11 cellular contexts compared by ENCODE assay signal in genomic region chr15:74179983-74180688, GRCh38. TPM values are rescaled to one million over a fixed set of nuclear protein-coding genes. Genes with fewer than 3 reads are reported as not detected.
DNase-seq lines count a peak whose midpoint lies in the region; ATAC-seq, FAIRE-seq and TF ChIP-seq lines count a peak whose summit lies in the region.
"Had no signal": no experiment of that assay in that cellular context is flagged by ENCODE, and none has a peak within 500 bp of the region (broad histone marks: within the 10 kb centered on the region; RNA-seq: fewer than 3 reads in every experiment).

No MANE protein-coding gene starts in this region.

- H2AFZ ChIP-seq in ACC112 (ENCODE audit: low read length, unreplicated experiment): no peak overlapping the region

- peaks cover 37 to 80% of the 10 kb centered on the region in 2 donors for H3K27me3 Mint-ChIP-seq in effector memory CD8-positive, alpha-beta T cell

- no peak overlapping the region for H3K4me3 Mint-ChIP-seq in effector memory CD8-positive, alpha-beta T cell

- no peaks in the 10 kb centered on the region for H3K9me3 Mint-ChIP-seq in effector memory CD8-positive, alpha-beta T cell

- no peak for TF ChIP-seq CTCF in mucosa of descending colon (IDR thresholded peaks at IDR 0.05)
- no peak for TF ChIP-seq CTCF in GM13976 (IDR thresholded peaks at IDR 0.05; ENCODE audit: borderline replicate concordance, control extremely low read depth, extremely low read depth, insufficient read depth, missing control alignments)

- no peak overlapping the region for H3K4me3 ChIP-seq in ACC112 (ENCODE audit: low read depth, low read length)
- H3K4me3 ChIP-seq in mucosa of descending colon: no peak overlapping the region
- H3K4me3 ChIP-seq: BLaER1 had no signal

- H3K27me3 ChIP-seq in ACC112 (ENCODE audit: insufficient read depth, low read length): no peaks in the 10 kb centered on the region
- H3K27me3 ChIP-seq: BLaER1 had no signal

- in situ Hi-C loops in GM13976 (cut with MboI; ENCODE audit: low sequenced_read_pairs, unreplicated experiment): no loop called here

- H3K36me3 ChIP-seq in ACC112 (ENCODE audit: insufficient read depth, low read length): no peaks in the 10 kb centered on the region
- no peaks in the 10 kb centered on the region for H3K36me3 ChIP-seq in mucosa of descending colon (ENCODE audit: low read depth)
- H3K36me3 ChIP-seq: BLaER1 had no signal

- no peak for ATAC-seq in mucosa of descending colon
- ATAC-seq in effector memory CD8-positive, alpha-beta T cell (replicated peaks): no peak

- intact Hi-C loops in mucosa of descending colon (cut with DNase I, micrococcal nuclease) (no loop called here), head of caudate nucleus (cut with DNase I) (no loop called here)

- H3K27ac Mint-ChIP-seq in effector memory CD8-positive, alpha-beta T cell: no peak overlapping the region

- no peaks in the 10 kb centered on the region for H3K9me3 ChIP-seq in mucosa of descending colon
- H3K9me3 ChIP-seq: BLaER1 had no signal

- H3K36me3 Mint-ChIP-seq in effector memory CD8-positive, alpha-beta T cell (ENCODE audit: insufficient read depth): no peaks in the 10 kb centered on the region

- peak overlapping the region; percentile 69 for H3K27ac ChIP-seq in ACC112 (ENCODE audit: low read depth, low read length)
- H3K27ac ChIP-seq: BLaER1 had no signal

- FAIRE-seq in endometrium (lab: Jason Lieb, UNC) (peak; percentile 84), GM19239 (lab: Jason Lieb, UNC) (no peak)

- peak; percentile 69 for DNase-seq in NCI-H446 treated with DMSO at 0.1 percent for 48 hours (lab: John Stamatoyannopoulos, UW)
- peak in 2 of 3 donors; percentile 20 to 47 for DNase-seq in mucosa of descending colon
- no peak for DNase-seq in GM19239 (ENCODE audit: insufficient read length, low spot score)
- no peak for DNase-seq in GM13976 (ENCODE audit: low spot score)
- no peak for DNase-seq in head of caudate nucleus
- no peak for DNase-seq in effector memory CD8-positive, alpha-beta T cell
- DNase-seq: NCI-H187 treated with DMSO at 0.1 percent for 48 hours, T-helper 1 cell had no signal

- H3K4me1 ChIP-seq in ACC112 (ENCODE audit: control insufficient read depth, insufficient read depth, low read length, unreplicated experiment): peaks cover 35% of the 10 kb centered on the region
- no peaks in the 10 kb centered on the region for H3K4me1 ChIP-seq in mucosa of descending colon (ENCODE audit: low read depth)
- H3K4me1 ChIP-seq: BLaER1 had no signal

- no peaks in the 10 kb centered on the region for H3K4me1 Mint-ChIP-seq in effector memory CD8-positive, alpha-beta T cell (ENCODE audit: low read depth in 2 of 2)

- H3K79me2 ChIP-seq in ACC112 (ENCODE audit: control insufficient read depth, insufficient read depth, low read length, unreplicated experiment): no peaks in the 10 kb centered on the region

RNA-seq across cellular contexts. Expression of gene ISLR, which starts 6.6 kb away (rescaled TPM):
- total RNA-seq in mucosa of descending colon: 10 to 100 TPM in 1 of 3 donors, 1 to 10 TPM in 2; 4.9 to 29.9 (median 7.4) TPM

RNA-seq across cellular contexts. Expression of gene STRA6, which starts 22.5 kb away (rescaled TPM):
- under 1 TPM in 1 of 3 donors, not detected in 2; 0.35 TPM for total RNA-seq in mucosa of descending colon

RNA-seq across cellular contexts. Expression of gene ISLR2, which starts 49.8 kb away (rescaled TPM):
- 1 to 10 TPM in 2 of 3 donors, under 1 TPM in 1; 0.38 to 1.7 (median 1.1) TPM for total RNA-seq in mucosa of descending colon

RNA-seq across cellular contexts. Expression of gene CCDC33, which starts 56.0 kb away (rescaled TPM):
- under 1 TPM in 1 of 3 donors, not detected in 2; 0.22 TPM for total RNA-seq in mucosa of descending colon

Comparison
In these comparisons a context has a peak if more than half of its experiments do, and no peak if none do; other contexts are left out.
1. DNase-seq: peak in NCI-H446 treated with DMSO at 0.1 percent for 48 hours (single experiment) and mucosa of descending colon (2 of 3); none in GM19239 (single experiment), GM13976 (single experiment), head of caudate nucleus (0 of 42) and effector memory CD8-positive, alpha-beta T cell (0 of 3).